Comparison of ENCODE assay signal across 8 cellular contexts in genomic region chr7:1159933-1160664, GRCh38. TPM values are rescaled to one million over a fixed set of nuclear protein-coding genes. Genes with fewer than 3 reads are reported as not detected.
A peak's percentile ranks its signal among the peaks of the same experiment; 100 is the strongest.
DNase-seq lines count a peak whose midpoint lies in the region; ATAC-seq lines count a peak whose summit lies in the region.

Gene ZFAND2A, minus strand, starts transcription at chr7:1160196. Its CDS starts 1,984 bp downstream, at chr7:1158212.

- H3K4me3 Mint-ChIP-seq in IgD-negative memory B cell, result peak within 1 kb of the TSS; percentile 88 to 94 (median 92)

- H3K27me3 ChIP-seq in mononuclear cell (ENCODE audit: insufficient read depth, low read length), result no peaks in the 10 kb centered on the region

- peak within 1 kb of the TSS; percentile 74 to 93 (median 89) for H3K27ac Mint-ChIP-seq in IgD-negative memory B cell

- peak; percentile 94 for ATAC-seq in GM21529 (IDR thresholded peaks at IDR 0.05; ENCODE audit: unreplicated experiment)

- peaks cover 3% of the 10 kb centered on the region for H3K36me3 Mint-ChIP-seq in IgD-negative memory B cell

- H3K9me3 ChIP-seq in mononuclear cell (ENCODE audit: low read depth, low read length), result no peaks in the 10 kb centered on the region

- peaks cover 17 to 21% (median 20%) of the 10 kb centered on the region in 3 donors for H3K4me1 Mint-ChIP-seq in IgD-negative memory B cell

- H3K27me3 Mint-ChIP-seq in IgD-negative memory B cell, result no peaks in the 10 kb centered on the region

- peak within 1 kb of the TSS; percentile 98 for H3K4me3 ChIP-seq in mononuclear cell (ENCODE audit: low read length)

- H3K9me3 Mint-ChIP-seq in IgD-negative memory B cell, result no peaks in the 10 kb centered on the region

- DNase-seq in DMS114 treated with DMSO at 0.1 percent for 48 hours (lab: John Stamatoyannopoulos, UW; ENCODE audit: unreplicated experiment), result peak; percentile 94
- DNase-seq in OCI-M1 (lab: John Stamatoyannopoulos, UW), result peak; percentile 96
- DNase-seq in activated T-cell treated with anti-CD3 and anti-CD28 coated beads for 24 hours (ENCODE audit: low read depth), result peak; percentile 99
- DNase-seq in epidermal melanocyte (ENCODE audit: insufficient read length, low spot score), result peak; percentile 99
- peak; percentile 99 to 100 for DNase-seq in stimulated activated CD8-positive, alpha-beta memory T cell treated with anti-CD3 and anti-CD28 coated beads, Interleukin-2, amount 100 ng/mL, for 48 hours (ENCODE audit: low read depth in 2 of 2)

- peaks cover 35% of the 10 kb centered on the region for H3K4me1 ChIP-seq in mononuclear cell (ENCODE audit: insufficient read depth, low read length)

RNA-seq across cellular contexts. Expression of gene ZFAND2A, which starts in this region (rescaled TPM):
- 51.1 TPM for polyA plus RNA-seq in IgD-negative memory B cell
- 66.2 TPM for total RNA-seq in mononuclear cell

Comparison
In these comparisons a context has a peak if more than half of its experiments do, and no peak if none do; other contexts are left out.
1. Peak in every context shown above with its lines: DNase-seq, ATAC-seq and H3K4me3 ChIP-seq.